Comparison of ENCODE assay signal across 1 cellular context in the genomic region with DNA sequence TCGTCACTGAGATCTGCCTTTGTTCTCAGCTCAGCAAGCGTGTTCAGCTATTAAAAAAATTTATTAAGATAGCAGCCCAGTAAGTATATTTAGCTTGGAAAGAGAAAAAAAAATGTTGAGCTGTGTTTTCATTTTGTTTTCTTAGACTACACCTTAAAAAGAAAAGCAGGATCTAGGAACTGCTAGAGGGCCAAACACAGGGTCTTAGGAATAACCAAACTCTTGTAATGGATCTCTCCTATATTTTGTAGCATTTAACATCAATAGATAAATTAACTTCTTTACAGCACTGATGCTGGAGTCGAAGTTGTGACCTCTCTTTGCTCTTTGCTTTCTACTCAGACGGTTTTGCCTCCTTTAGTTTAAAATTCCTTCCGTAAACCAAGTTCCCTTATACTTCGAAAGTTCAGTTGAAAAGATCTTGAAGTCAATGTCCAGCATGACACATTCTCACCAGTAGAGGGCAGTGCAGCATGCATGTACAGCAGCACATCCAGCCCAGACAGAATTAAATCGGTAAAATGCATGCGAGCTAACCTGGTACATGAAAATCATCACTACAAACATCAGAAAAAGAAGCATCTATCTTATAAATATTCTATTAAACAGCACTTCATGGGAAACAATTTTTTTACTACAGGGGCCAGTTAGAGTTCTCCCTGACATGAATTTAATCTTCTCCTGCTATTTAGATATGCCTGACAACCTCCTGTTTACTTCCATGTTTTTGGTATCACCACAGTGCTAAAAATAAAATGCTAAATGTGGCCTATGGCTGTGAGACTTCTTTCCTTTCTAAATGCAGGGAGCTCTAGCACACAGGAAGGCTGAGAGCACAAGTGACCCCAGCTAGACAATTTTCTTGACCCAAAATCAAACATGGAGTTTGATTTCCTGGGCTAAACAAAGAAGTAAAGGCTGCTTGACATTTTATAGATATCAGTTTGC.
TF ChIP-seq lines count a peak whose summit lies in the region.

No MANE protein-coding gene starts in this region.

TF ChIP-seq in IMR-90, 13 proteins besides CTCF, POLR2A, EP300 and RAD21:
- no peak for TF ChIP-seq BHLHE40 (IDR thresholded peaks at IDR 0.05; ENCODE audit: low read depth, low read length)
- peak; percentile 93 for TF ChIP-seq SMC3 (IDR thresholded peaks at IDR 0.05; ENCODE audit: low read depth, low read length)
